Comparison of ENCODE assay signal across 3 cellular contexts in the genomic region with DNA sequence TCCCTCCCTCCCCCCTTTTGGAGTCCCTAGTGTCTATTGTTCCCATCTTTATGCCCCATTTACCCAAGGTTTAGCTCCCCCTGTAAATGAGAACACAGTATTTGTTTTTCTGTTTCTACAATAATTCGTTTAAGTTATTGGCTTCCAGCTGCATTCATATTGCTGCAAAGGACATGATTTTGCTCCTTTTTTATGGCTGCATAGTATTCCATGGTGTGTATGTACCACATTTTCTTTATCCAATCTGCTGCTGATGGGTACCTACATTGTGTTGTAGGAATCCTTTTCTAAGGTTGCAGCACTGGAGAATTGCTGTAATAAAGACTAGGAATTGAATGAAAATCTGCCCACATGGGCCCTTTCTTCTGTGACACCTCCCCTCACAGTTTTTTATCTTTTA.
A peak's percentile ranks its signal among the peaks of the same experiment; 100 is the strongest.
TF ChIP-seq lines count a peak whose summit lies in the region.

No MANE protein-coding gene starts in this region.

TF ChIP-seq in SK-N-SH treated with all-trans-retinoic acid at 6 μM for 48 hours, 23 proteins besides CTCF, POLR2A, EP300 and RAD21:
- TF ChIP-seq TOX (CRISPR knock-in tag; IDR thresholded peaks at IDR 0.05; ENCODE audit: borderline replicate concordance) (no peak), ZNF8 (CRISPR knock-in tag; IDR thresholded peaks at IDR 0.05) (peak; percentile 47; the same call in 1 of the 2 replicates)

TF ChIP-seq in SK-N-SH, 30 proteins besides CTCF, POLR2A, EP300 and RAD21:
- TF ChIP-seq FOXJ3 (CRISPR knock-in tag; IDR thresholded peaks at IDR 0.05) (no peak), RXRA (IDR thresholded peaks at IDR 0.05; ENCODE audit: borderline replicate concordance, low read depth) (no peak), MAX (IDR thresholded peaks at IDR 0.05; ENCODE audit: low read depth) (no peak), RFX5 (IDR thresholded peaks at IDR 0.05; ENCODE audit: low read length) (no peak), SMC3 (IDR thresholded peaks at IDR 0.05; ENCODE audit: low read depth, low read length) (no peak), GATA2 (CRISPR knock-in tag; IDR thresholded peaks at IDR 0.05) (no peak), SIN3A (IDR thresholded peaks at IDR 0.05; ENCODE audit: borderline replicate concordance, low read depth, low read length) (no peak), IRF3 (IDR thresholded peaks at IDR 0.05; ENCODE audit: low read depth, low read length) (no peak), TAF1 (IDR thresholded peaks at IDR 0.05; ENCODE audit: borderline replicate concordance, low read depth, low read length) (no peak)
- TF ChIP-seq, protein P1, sequence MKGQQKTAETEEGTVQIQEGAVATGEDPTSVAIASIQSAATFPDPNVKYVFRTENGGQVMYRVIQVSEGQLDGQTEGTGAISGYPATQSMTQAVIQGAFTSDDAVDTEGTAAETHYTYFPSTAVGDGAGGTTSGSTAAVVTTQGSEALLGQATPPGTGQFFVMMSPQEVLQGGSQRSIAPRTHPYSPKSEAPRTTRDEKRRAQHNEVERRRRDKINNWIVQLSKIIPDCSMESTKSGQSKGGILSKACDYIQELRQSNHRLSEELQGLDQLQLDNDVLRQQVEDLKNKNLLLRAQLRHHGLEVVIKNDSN (IDR thresholded peaks at IDR 0.05; ENCODE audit: borderline replicate concordance, low read depth), result no peak
TF ChIP-seq in SK-N-SH: peak in this region for 0.

TF ChIP-seq in K562, 482 proteins besides CTCF, POLR2A, EP300 and RAD21:
- TF ChIP-seq HDAC3 (IDR thresholded peaks at IDR 0.05; ENCODE audit: borderline replicate concordance, partially characterized antibody) (no peak), RBM25 (IDR thresholded peaks at IDR 0.05; ENCODE audit: low read depth, low read length, severe bottlenecking) (peak; percentile 33), MED1 (CRISPR knock-in tag; IDR thresholded peaks at IDR 0.05; ENCODE audit: borderline replicate concordance) (no peak), NCOA1 (IDR thresholded peaks at IDR 0.05; ENCODE audit: low read depth) (no peak), ARHGAP35 (IDR thresholded peaks at IDR 0.05; ENCODE audit: partially characterized antibody) (no peak), E2F3 (CRISPR knock-in tag; IDR thresholded peaks at IDR 0.05) (no peak), BCOR (IDR thresholded peaks at IDR 0.05) (peak; percentile 69), PHF20 (IDR thresholded peaks at IDR 0.05; ENCODE audit: partially characterized antibody) (no peak), ZNF146 (CRISPR knock-in tag; IDR thresholded peaks at IDR 0.05; ENCODE audit: unreplicated experiment) (peak; percentile 95)
- TF ChIP-seq, protein P2, sequence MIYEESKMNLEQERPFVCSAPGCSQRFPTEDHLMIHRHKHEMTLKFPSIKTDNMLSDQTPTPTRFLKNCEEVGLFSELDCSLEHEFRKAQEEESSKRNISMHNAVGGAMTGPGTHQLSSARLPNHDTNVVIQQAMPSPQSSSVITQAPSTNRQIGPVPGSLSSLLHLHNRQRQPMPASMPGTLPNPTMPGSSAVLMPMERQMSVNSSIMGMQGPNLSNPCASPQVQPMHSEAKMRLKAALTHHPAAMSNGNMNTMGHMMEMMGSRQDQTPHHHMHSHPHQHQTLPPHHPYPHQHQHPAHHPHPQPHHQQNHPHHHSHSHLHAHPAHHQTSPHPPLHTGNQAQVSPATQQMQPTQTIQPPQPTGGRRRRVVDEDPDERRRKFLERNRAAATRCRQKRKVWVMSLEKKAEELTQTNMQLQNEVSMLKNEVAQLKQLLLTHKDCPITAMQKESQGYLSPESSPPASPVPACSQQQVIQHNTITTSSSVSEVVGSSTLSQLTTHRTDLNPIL (CRISPR knock-in tag; IDR thresholded peaks at IDR 0.05), result no peak
TF ChIP-seq in K562: peak in this region for 3.
